In the genomic region with DNA sequence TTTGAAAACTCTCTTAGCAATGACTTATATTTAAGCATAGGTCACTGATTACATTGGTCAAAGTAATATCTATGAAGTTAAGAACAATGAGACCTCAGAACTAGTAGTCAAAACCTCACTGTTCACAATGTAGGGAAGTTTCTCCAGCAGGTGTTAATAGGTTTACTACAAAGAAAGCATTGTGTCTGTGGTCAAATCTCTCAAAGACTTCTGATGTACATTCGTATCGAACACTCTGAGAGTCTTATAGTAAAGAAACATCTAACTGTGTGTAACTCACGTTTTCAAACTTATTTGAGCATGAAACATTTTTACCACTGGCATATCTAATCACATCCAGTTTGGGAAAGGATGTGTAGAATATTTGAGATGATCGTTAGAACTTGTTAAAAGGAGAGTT, we compare ENCODE assay signal across 34 cellular contexts.
"Had no signal": no experiment of that assay in that cellular context is flagged by ENCODE, and none has a peak within 500 bp of the region (broad histone marks: within the 10 kb centered on the region; RNA-seq: fewer than 3 reads in every experiment).

No MANE protein-coding gene starts in this region.

- H3K27me3 ChIP-seq: ascending aorta, cardiac muscle cell, Peyer's patch, SJSA1 had no signal

- H3K36me3 ChIP-seq: ascending aorta, cardiac muscle cell, Peyer's patch, SJSA1 had no signal

- H3K4me3 ChIP-seq: ascending aorta, cardiac muscle cell, Peyer's patch, SJSA1 had no signal

- H3K27ac Mint-ChIP-seq: activated CD8-positive, alpha-beta T cell treated with anti-CD3 and anti-CD28 coated beads for 36 hours; activated naive CD4-positive, alpha-beta T cell treated with anti-CD3 and anti-CD28 coated beads, Interleukin-2, amount 50 U/mL, for 24 hours; activated naive CD8-positive, alpha-beta T cell treated with anti-CD3 and anti-CD28 coated beads, Interleukin-2, amount 10 ng/mL, durations not matched to agents 7 days and 5 days; activated T-cell treated with anti-CD3 and anti-CD28 coated beads, Interleukin-2, amount 50 U/mL, for 72 hours; activated T-helper 17 cell treated with anti-CD3 and anti-CD28 coated beads, Interleukin-2, amount 50 U/mL, for 72 hours had no signal

- H3K4me1 Mint-ChIP-seq: central memory CD8-positive, alpha-beta T cell had no signal

- H3K27me3 Mint-ChIP-seq: activated naive CD4-positive, alpha-beta T cell treated with anti-CD3 and anti-CD28 coated beads, Interleukin-2, amount 50 U/mL, for 24 hours; activated T-helper 17 cell treated with anti-CD3 and anti-CD28 coated beads, Interleukin-2, amount 50 U/mL, for 72 hours had no signal

- DNase-seq: activated CD4-positive, alpha-beta T cell treated with anti-CD3 and anti-CD28 coated beads for 1 hour; activated CD4-positive, alpha-beta T cell treated with anti-CD3 and anti-CD28 coated beads for 48 hours; activated CD4-positive, CD25-positive, alpha-beta regulatory T cell; activated CD8-positive, alpha-beta T cell treated with anti-CD3 and anti-CD28 coated beads for 36 hours; activated effector memory CD4-positive, alpha-beta T cell treated with anti-CD3 and anti-CD28 coated beads, Interleukin-2, amount 50 U/mL, for 16 hours; activated naive CD4-positive, alpha-beta T cell; activated naive CD8-positive, alpha-beta T cell treated with anti-CD3 and anti-CD28 coated beads, Interleukin-2, amount 10 ng/mL, durations not matched to agents 7 days and 5 days; activated T-cell treated with anti-CD3 and anti-CD28 coated beads, Interleukin-2, amount 50 U/mL, for 1 hour; activated T-cell treated with anti-CD3 and anti-CD28 coated beads, Interleukin-2, amount 50 U/mL, for 72 hours; amygdala; Karpas-422; NCI-H1105; NCI-H1417 treated with DMSO at 0.1 percent for 48 hours; NCI-H187 treated with DMSO at 0.1 percent for 48 hours; NCI-H2081; NCI-H2171 treated with DMSO at 0.1 percent for 48 hours; NCI-H345; NCI-H524 treated with DMSO at 0.1 percent for 48 hours; NCI-H748 treated with DMSO at 0.1 percent for 48 hours; NK-92 treated with Interleukin-12 subunit alpha and Interleukin-12 subunit beta, amount 100 ng/mL, for 24 hours; Peyer's patch; RPMI8226; SHP77 treated with DMSO at 0.1 percent for 48 hours; T-helper 1 cell; T-helper 2 cell; T-helper 9 cell had no signal

- H3K27ac ChIP-seq: ascending aorta, cardiac muscle cell, Peyer's patch, SJSA1, VCaP had no signal

- H3K4me3 Mint-ChIP-seq: activated CD8-positive, alpha-beta T cell treated with anti-CD3 and anti-CD28 coated beads for 36 hours; activated naive CD4-positive, alpha-beta T cell treated with anti-CD3 and anti-CD28 coated beads, Interleukin-2, amount 50 U/mL, for 24 hours; activated naive CD8-positive, alpha-beta T cell treated with anti-CD3 and anti-CD28 coated beads, Interleukin-2, amount 10 ng/mL, durations not matched to agents 7 days and 5 days; activated T-cell treated with anti-CD3 and anti-CD28 coated beads, Interleukin-2, amount 50 U/mL, for 72 hours; activated T-helper 17 cell treated with anti-CD3 and anti-CD28 coated beads, Interleukin-2, amount 50 U/mL, for 72 hours; central memory CD8-positive, alpha-beta T cell had no signal

- H3K9me3 ChIP-seq: Peyer's patch, SJSA1 had no signal

- H3K4me1 ChIP-seq: Peyer's patch had no signal

- ATAC-seq: activated CD8-positive, alpha-beta T cell treated with anti-CD3 and anti-CD28 coated beads for 36 hours; activated T-cell treated with anti-CD3 and anti-CD28 coated beads, Interleukin-2, amount 50 U/mL, for 72 hours; activated T-helper 17 cell treated with anti-CD3 and anti-CD28 coated beads, Interleukin-2, amount 50 U/mL, for 72 hours; SK-N-SH treated with all-trans-retinoic acid at 6 μM for 48 hours had no signal
